In genomic region chr12:105378821-105379400, GRCh38 we compare ENCODE assay signal across 8 cellular contexts. TPM values are rescaled to one million over a fixed set of nuclear protein-coding genes. Genes with fewer than 3 reads are reported as not detected.
DNase-seq lines count a peak whose midpoint lies in the region; TF ChIP-seq lines count a peak whose summit lies in the region.
"Had no signal": no experiment of that assay in that cellular context is flagged by ENCODE, and none has a peak within 500 bp of the region (broad histone marks: within the 10 kb centered on the region; RNA-seq: fewer than 3 reads in every experiment).

No MANE protein-coding gene starts in this region.

- H4K20me1 ChIP-seq in MM.1S (ENCODE audit: insufficient read depth, low read length) (no peaks in the 10 kb centered on the region), osteoblast (ENCODE audit: insufficient read depth, low read length) (no peaks in the 10 kb centered on the region)

- H3K36me3 Mint-ChIP-seq in chondrocyte (ENCODE audit: low read depth): peaks cover 7% of the 10 kb centered on the region

- TF ChIP-seq CTCF in GM10266 (IDR thresholded peaks at IDR 0.05; ENCODE audit: control insufficient read depth, insufficient read depth, low read depth, missing control alignments) (peak; percentile 48), MM.1S (IDR thresholded peaks at IDR 0.05; ENCODE audit: low read length) (0 out of 2 replicates have a peak, but pooled peaks have one; percentile 14), chondrocyte (IDR thresholded peaks at IDR 0.05) (peak; percentile 74), osteoblast (IDR thresholded peaks at IDR 0.05; ENCODE audit: extremely low read depth, low read depth, low read length) (peak; percentile 44)

- H3K9ac ChIP-seq in MM.1S (ENCODE audit: low read length): no peak overlapping the region
- H3K9ac ChIP-seq: parathyroid adenoma had no signal

- H3K4me1 ChIP-seq in MM.1S (ENCODE audit: low read length) (no peaks in the 10 kb centered on the region), osteoblast (ENCODE audit: insufficient read depth, low read length) (peaks cover 11% of the 10 kb centered on the region)

- no peaks in the 10 kb centered on the region for H3K27me3 ChIP-seq in MM.1S (replicated peaks; ENCODE audit: insufficient read depth, low read length)
- H3K27me3 ChIP-seq in osteoblast (ENCODE audit: insufficient read depth, low read length): no peaks in the 10 kb centered on the region

- H3K9me2 ChIP-seq in MM.1S (replicated peaks; ENCODE audit: insufficient read depth, low read length): no peaks in the 10 kb centered on the region

- H3K4me3 Mint-ChIP-seq in chondrocyte (ENCODE audit: unreplicated experiment): no peak overlapping the region

- DNase-seq in GM10266 (ENCODE audit: extremely low spot score): no peak
- no peak for DNase-seq in MM.1S
- no peak for DNase-seq in chondrocyte (ENCODE audit: low spot score)
- no peak for DNase-seq in osteoblast (ENCODE audit: insufficient read length, low spot score, missing footprints)
- no peak for DNase-seq in T-helper 1 cell
- no peak for DNase-seq in NCI-H226
- no peak for DNase-seq in NCI-H526 treated with DMSO at 0.1 percent for 48 hours (lab: John Stamatoyannopoulos, UW)

- no peaks in the 10 kb centered on the region for H3K79me2 ChIP-seq in MM.1S (ENCODE audit: low read length)
- no peaks in the 10 kb centered on the region for H3K79me2 ChIP-seq in osteoblast (ENCODE audit: insufficient read depth, low read length)
- H3K79me2 ChIP-seq: parathyroid adenoma had no signal

- H3K9me3 Mint-ChIP-seq in chondrocyte (ENCODE audit: low read depth): no peaks in the 10 kb centered on the region

- no peak overlapping the region for H3K4me3 ChIP-seq in MM.1S (ENCODE audit: low read length)
- H3K4me3 ChIP-seq in osteoblast (ENCODE audit: insufficient read depth, low read length): no peak overlapping the region

- H3F3A ChIP-seq in MM.1S (ENCODE audit: insufficient read depth, low read length): no peaks in the 10 kb centered on the region

- H3K9me3 ChIP-seq in MM.1S (replicated peaks; ENCODE audit: insufficient read depth, low read length) (no peaks in the 10 kb centered on the region), osteoblast (ENCODE audit: low read depth, low read length) (no peaks in the 10 kb centered on the region)

- H3K4me2 ChIP-seq in MM.1S (ENCODE audit: low read depth, low read length) (no peak overlapping the region), osteoblast (ENCODE audit: insufficient read depth, low read length) (no peak overlapping the region)

- no peak overlapping the region for H3K27ac ChIP-seq in MM.1S (ENCODE audit: low read length)
- H3K27ac ChIP-seq in osteoblast (ENCODE audit: low read depth, low read length): no peak overlapping the region
- H3K27ac ChIP-seq: parathyroid adenoma had no signal

- H2AFZ ChIP-seq in MM.1S (ENCODE audit: low read length): no peak overlapping the region
- H2AFZ ChIP-seq in osteoblast (ENCODE audit: low read length): no peak overlapping the region
- H2AFZ ChIP-seq: parathyroid adenoma had no signal

- H3K36me3 ChIP-seq in MM.1S (replicated peaks; ENCODE audit: insufficient read depth, low read length) (no peaks in the 10 kb centered on the region), osteoblast (ENCODE audit: insufficient read depth, low read length) (peaks cover 6% of the 10 kb centered on the region)

- H3K4me1 Mint-ChIP-seq in chondrocyte (ENCODE audit: low read depth): no peaks in the 10 kb centered on the region

- H3K27ac Mint-ChIP-seq in chondrocyte (ENCODE audit: unreplicated experiment): no peak overlapping the region

- no peaks in the 10 kb centered on the region for H3K27me3 Mint-ChIP-seq in chondrocyte (ENCODE audit: low read depth)

RNA-seq across cellular contexts. Expression of gene C12orf75, which starts 48.4 kb away (rescaled TPM):
- total RNA-seq in chondrocyte (189 to 310 TPM (median 286 TPM) in 3 replicates), osteoblast (48.5 and 58.0 TPM in 2 replicates)

Comparison
In these comparisons a context has a peak if more than half of its experiments do, and no peak if none do; other contexts are left out.
1. CTCF ChIP-seq: peak in every context shown above with its lines; median percentile 74 in chondrocyte; 48 in GM10266; 44 in osteoblast; 14 in MM.1S.